9 cellular contexts compared by ENCODE assay signal in genomic region chr11:33063326-33063775, GRCh38. TPM values are rescaled to one million over a fixed set of nuclear protein-coding genes. Genes with fewer than 3 reads are reported as not detected.
A peak's percentile ranks its signal among the peaks of the same experiment; 100 is the strongest.
DNase-seq lines count a peak whose midpoint lies in the region; ATAC-seq and TF ChIP-seq lines count a peak whose summit lies in the region.
"Had no signal": no experiment of that assay in that cellular context is flagged by ENCODE, and none has a peak within 500 bp of the region (broad histone marks: within the 10 kb centered on the region; RNA-seq: fewer than 3 reads in every experiment).

No MANE protein-coding gene starts in this region.

- ATAC-seq in GM19035 (IDR thresholded peaks at IDR 0.05; ENCODE audit: unreplicated experiment) = peak; percentile 49

- H3K4me1 Mint-ChIP-seq in progenitor cell of endocrine pancreas (ENCODE audit: low read depth) = no peaks in the 10 kb centered on the region

- H3K4me3 ChIP-seq in AG10803 (ENCODE audit: low read length) (no peak overlapping the region), dorsolateral prefrontal cortex (no peak overlapping the region)
- H3K4me3 ChIP-seq in Jurkat, Clone E6-1 (ENCODE audit: low read length) = no peak overlapping the region

- peaks cover 26% of the 10 kb centered on the region for H3K36me3 Mint-ChIP-seq in progenitor cell of endocrine pancreas (ENCODE audit: insufficient read depth)

- intact Hi-C loops in dorsolateral prefrontal cortex (cut with DNase I) = no loop called here

- no peaks in the 10 kb centered on the region for H3K9me3 Mint-ChIP-seq in progenitor cell of endocrine pancreas (ENCODE audit: low read depth)

- H3K27ac Mint-ChIP-seq in progenitor cell of endocrine pancreas = no peak overlapping the region

- H3K4me3 Mint-ChIP-seq in progenitor cell of endocrine pancreas (ENCODE audit: low read depth) = no peak overlapping the region

- no peaks in the 10 kb centered on the region for H3K27me3 Mint-ChIP-seq in progenitor cell of endocrine pancreas

- H3K27ac ChIP-seq in dorsolateral prefrontal cortex = peak overlapping the region in 30 of 59 donors; percentile 13 to 78 (median 45)

- no peak for TF ChIP-seq CTCF in AG10803 (conservative IDR thresholded peaks at IDR 0.05; ENCODE audit: low read length)
- no peak for TF ChIP-seq CTCF in dorsolateral prefrontal cortex (IDR thresholded peaks at IDR 0.05 in 54 of 56, conservative IDR thresholded peaks at IDR 0.05 in 2 of 56; ENCODE audit: low read depth in 1 of 56, partially characterized antibody in 56 of 56)
- no peak for TF ChIP-seq CTCF in progenitor cell of endocrine pancreas (IDR thresholded peaks at IDR 0.05; ENCODE audit: unreplicated experiment)

- H3K27me3 ChIP-seq in dorsolateral prefrontal cortex = no peaks in the 10 kb centered on the region

- DNase-seq in AG10803 (ENCODE audit: low read depth) = peak; percentile 82
- peak; percentile 70 for DNase-seq in Jurkat, Clone E6-1 (ENCODE audit: low read depth, low spot score)
- DNase-seq in dorsolateral prefrontal cortex = no peak
- no peak for DNase-seq in progenitor cell of endocrine pancreas (ENCODE audit: low spot score, unreplicated experiment)
- no peak for DNase-seq in amniotic stem cell (lab: John Stamatoyannopoulos, UW)
- DNase-seq in kidney tubule cell (ENCODE audit: low spot score) = no peak
- DNase-seq in activated CD8-positive, alpha-beta memory T cell treated with anti-CD3 and anti-CD28 coated beads for 24 hours = no peak
- DNase-seq: caudate nucleus had no signal

RNA-seq across cellular contexts. Expression of gene TCP11L1, which starts 24.0 kb away (rescaled TPM):
- 7.9 TPM for polyA plus RNA-seq in Jurkat, Clone E6-1 (2012; ENCODE audit: insufficient read depth, insufficient read length)
- total RNA-seq in dorsolateral prefrontal cortex (10 to 100 TPM; 37.5 to 87.1 (median 67.2) TPM), progenitor cell of endocrine pancreas (19.9 and 20.2 TPM in 2 replicates)

RNA-seq across cellular contexts. Expression of gene DEPDC7, which starts 47.7 kb away (rescaled TPM):
- polyA plus RNA-seq in Jurkat, Clone E6-1 (2012; ENCODE audit: insufficient read depth, insufficient read length) = not detected
- total RNA-seq in dorsolateral prefrontal cortex = 1 to 10 TPM in 116 of 120 experiments, under 1 TPM in 4; 0.35 to 9.8 (median 2.9) TPM
- 1.7 and 2.1 TPM in 2 replicates for total RNA-seq in progenitor cell of endocrine pancreas

Comparison
In these comparisons a context has a peak if more than half of its experiments do, and no peak if none do; other contexts are left out.
1. DNase-seq: peak in AG10803 (single experiment) and Jurkat, Clone E6-1 (single experiment); none in dorsolateral prefrontal cortex (0 of 10), progenitor cell of endocrine pancreas (single experiment), amniotic stem cell (single experiment), kidney tubule cell (single experiment) and activated CD8-positive, alpha-beta memory T cell treated with anti-CD3 and anti-CD28 coated beads for 24 hours (single experiment).